Comparison of ENCODE assay signal across 19 cellular contexts in the genomic region with DNA sequence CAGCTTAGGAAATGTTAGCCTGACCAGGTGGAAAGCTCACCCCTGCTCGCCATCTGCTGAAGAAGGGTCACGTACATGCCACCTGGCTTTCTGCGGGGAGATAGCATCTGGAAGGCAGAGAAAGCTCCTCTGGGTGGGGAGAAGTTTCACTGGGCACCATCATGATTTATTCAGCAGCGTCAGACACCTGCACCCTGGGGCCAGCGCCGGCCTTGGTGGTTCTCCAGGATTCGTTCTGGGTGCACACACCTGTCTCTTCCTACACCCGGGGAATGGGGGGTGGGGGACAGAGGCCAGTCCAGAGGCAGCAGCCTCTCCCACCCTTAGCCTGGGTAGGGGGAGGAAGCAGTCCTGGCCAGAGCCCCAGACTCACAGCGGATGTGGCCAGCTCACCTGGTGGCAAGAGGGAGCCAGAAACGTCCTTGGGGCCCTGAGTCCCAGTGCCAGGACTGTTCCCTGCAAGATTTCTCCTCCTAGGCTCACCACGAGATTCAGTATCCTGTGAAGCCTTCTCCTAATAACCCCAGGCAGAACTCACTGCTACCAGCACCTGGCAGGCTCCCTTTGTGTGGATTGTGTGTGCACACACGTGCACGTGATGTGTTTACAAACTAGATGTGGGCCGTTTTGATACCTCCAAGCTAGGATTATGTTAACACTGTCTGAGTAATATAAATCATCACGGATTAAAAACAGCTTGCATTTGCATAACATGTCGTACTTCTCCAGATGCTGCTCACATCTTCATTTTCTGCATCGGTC. TPM values are rescaled to one million over a fixed set of nuclear protein-coding genes. Genes with fewer than 3 reads are reported as not detected.
DNase-seq lines count a peak whose midpoint lies in the region; TF ChIP-seq lines count a peak whose summit lies in the region.
"Had no signal": no experiment of that assay in that cellular context is flagged by ENCODE, and none has a peak within 500 bp of the region (broad histone marks: within the 10 kb centered on the region; RNA-seq: fewer than 3 reads in every experiment).

No MANE protein-coding gene starts in this region.

- intact Hi-C loops in posterior vena cava (cut with DNase I), result no loop called here
- intact Hi-C loops in ovary (cut with DNase I), result no loop called here

- no peaks in the 10 kb centered on the region for H3K36me3 ChIP-seq in WERI-Rb-1
- no peaks in the 10 kb centered on the region for H3K36me3 ChIP-seq in ovary
- H3K36me3 ChIP-seq: lower lobe of right lung, upper lobe of left lung had no signal

- no peak overlapping the region for H3K27ac ChIP-seq in WERI-Rb-1
- no peak overlapping the region for H3K27ac ChIP-seq in ovary
- H3K27ac ChIP-seq: lower lobe of right lung, upper lobe of left lung had no signal

- TF ChIP-seq POLR2A in ovary (IDR thresholded peaks at IDR 0.05), result no peak

- 33 to 54% (median 45%) methylated on average over 16 to 17 of the region's 17 CpGs for WGBS in ovary, 3 donors

- DNase-seq in NCI-H1436 (lab: John Stamatoyannopoulos, UW), result peak; percentile 32
- DNase-seq in NCI-H1436 treated with DMSO at 0.1 percent for 48 hours (lab: John Stamatoyannopoulos, UW), result no peak
- DNase-seq in NCI-H2107 treated with DMSO at 0.1 percent for 48 hours (lab: John Stamatoyannopoulos, UW; ENCODE audit: unreplicated experiment), result peak; percentile 83
- DNase-seq in WERI-Rb-1, result peak; percentile 49
- peak; percentile 64 for DNase-seq in posterior vena cava (ENCODE audit: low spot score)
- DNase-seq in central memory CD4-positive, alpha-beta T cell, result no peak
- no peak for DNase-seq in AG08396 (ENCODE audit: low spot score)
- no peak for DNase-seq in ovary
- DNase-seq: activated CD4-positive, alpha-beta T cell treated with anti-CD3 and anti-CD28 coated beads, Interleukin-2, amount 10 ng/mL, durations not matched to agents 24 days and 14 days; activated naive CD8-positive, alpha-beta T cell treated with anti-CD3 and anti-CD28 coated beads for 36 hours; activated T-cell treated with anti-CD3 and anti-CD28 coated beads, Interleukin-2, amount 50 U/mL, for 24 hours; CD8-positive, alpha-beta memory T cell; foreskin fibroblast; GF-D8; lower lobe of right lung; MV-4-11; naive thymus-derived CD8-positive, alpha-beta T cell; OCI-M1 had no signal

- no peaks in the 10 kb centered on the region for H3K9me3 ChIP-seq in WERI-Rb-1 (ENCODE audit: severe bottlenecking)
- no peaks in the 10 kb centered on the region for H3K9me3 ChIP-seq in ovary
- H3K9me3 ChIP-seq: lower lobe of right lung, upper lobe of left lung had no signal

- H3K4me3 ChIP-seq in WERI-Rb-1 (ENCODE audit: low read depth, low read length) (peak overlapping the region; percentile 22), ovary (no peak overlapping the region)
- H3K4me3 ChIP-seq: lower lobe of right lung, upper lobe of left lung had no signal

- no peaks in the 10 kb centered on the region for H3K27me3 ChIP-seq in WERI-Rb-1 (ENCODE audit: insufficient read depth, low read depth, severe bottlenecking)
- H3K27me3 ChIP-seq in ovary, result no peaks in the 10 kb centered on the region
- H3K27me3 ChIP-seq: upper lobe of left lung had no signal

- peaks cover 2% of the 10 kb centered on the region for H3K4me1 ChIP-seq in ovary (ENCODE audit: insufficient read depth)

- no peak for TF ChIP-seq EP300 in ovary (IDR thresholded peaks at IDR 0.05)

- no peak for TF ChIP-seq CTCF in WERI-Rb-1 (IDR thresholded peaks at IDR 0.05; ENCODE audit: low read depth, low read length)
- TF ChIP-seq CTCF in ovary (IDR thresholded peaks at IDR 0.05), result no peak

RNA-seq across cellular contexts. Expression of gene RASD2, which starts 17.3 kb away (rescaled TPM):
- 10 to 100 TPM in 1 of 2 donors, 1 to 10 TPM in 1; 5.8 to 13.0 TPM for total RNA-seq in posterior vena cava
- 1 to 10 TPM in 5 of 7 donors, under 1 TPM in 2; 0.24 to 4.4 (median 2.8) TPM for total RNA-seq in ovary
- polyA plus RNA-seq in ovary, result 1 to 10 TPM in 1 of 2 donors, under 1 TPM in 1; 0.75 to 1.3 TPM
- total RNA-seq: activated CD4-positive, alpha-beta T cell treated with anti-CD3 and anti-CD28 coated beads, Interleukin-2, amount 10 ng/mL, durations not matched to agents 24 days and 14 days; naive thymus-derived CD8-positive, alpha-beta T cell had no signal
- polyA plus RNA-seq: CD8-positive, alpha-beta memory T cell had no signal

Comparison
In these comparisons a context has a peak if more than half of its experiments do, and no peak if none do; other contexts are left out.
1. DNase-seq: peak in NCI-H1436 (single experiment), NCI-H2107 treated with DMSO at 0.1 percent for 48 hours (single experiment), WERI-Rb-1 (single experiment) and posterior vena cava (single experiment); none in NCI-H1436 treated with DMSO at 0.1 percent for 48 hours (single experiment), central memory CD4-positive, alpha-beta T cell (single experiment), AG08396 (single experiment) and ovary (0 of 5).